In genomic region chr1:171138973-171139372, GRCh38 we compare ENCODE assay signal across 19 cellular contexts. TPM values are rescaled to one million over a fixed set of nuclear protein-coding genes. Genes with fewer than 3 reads are reported as not detected.
DNase-seq lines count a peak whose midpoint lies in the region; ATAC-seq and TF ChIP-seq lines count a peak whose summit lies in the region.
"Had no signal": no experiment of that assay in that cellular context is flagged by ENCODE, and none has a peak within 500 bp of the region (broad histone marks: within the 10 kb centered on the region; RNA-seq: fewer than 3 reads in every experiment).

No MANE protein-coding gene starts in this region.

- ATAC-seq in heart left ventricle, result peak in 1 of 4 donors; percentile 18
- ATAC-seq in GM21423 (IDR thresholded peaks at IDR 0.05; ENCODE audit: unreplicated experiment), result no peak

- H3K27ac ChIP-seq in breast epithelium, result peak overlapping the region; percentile 85 to 94
- H3K27ac ChIP-seq in mammary epithelial cell (ENCODE audit: insufficient read depth, low read depth, low read length), result no peak overlapping the region
- H3K27ac ChIP-seq in heart left ventricle, result peak overlapping the region; percentile 79 to 94 (median 86)
- peak overlapping the region; percentile 76 to 84 for H3K27ac ChIP-seq in uterus
- H3K27ac ChIP-seq: GM23248 had no signal

- H3K4me3 Mint-ChIP-seq in nephron, result no peak overlapping the region
- H3K4me3 Mint-ChIP-seq: CD4-positive, alpha-beta memory T cell had no signal

- BruUV-seq in mammary epithelial cell (replicated peaks; lab: Mats Ljungman, UMichigan), result no TSS peak

- dilution Hi-C loops in mammary epithelial cell (cut with HindIII; ENCODE audit: low sequenced_read_pairs), result no loop called here

- H3K36me3 ChIP-seq in breast epithelium, result no peaks in the 10 kb centered on the region
- no peaks in the 10 kb centered on the region for H3K36me3 ChIP-seq in mammary epithelial cell (ENCODE audit: insufficient read depth, low read length)
- no peaks in the 10 kb centered on the region for H3K36me3 ChIP-seq in heart left ventricle
- no peaks in the 10 kb centered on the region for H3K36me3 ChIP-seq in uterus

- H3K27ac Mint-ChIP-seq in nephron, result peak overlapping the region in 2 of 3 experiments; percentile 14 to 96
- H3K27ac Mint-ChIP-seq: CD4-positive, alpha-beta memory T cell had no signal

- H3K4me1 Mint-ChIP-seq in nephron, result peaks cover 72% of the 10 kb centered on the region
- H3K4me1 Mint-ChIP-seq: CD4-positive, alpha-beta memory T cell had no signal

- H3K4me2 ChIP-seq in mammary epithelial cell (ENCODE audit: insufficient read depth, low read depth, low read length), result no peak overlapping the region

- DNase-seq in breast epithelium (ENCODE audit: low spot score in 2 of 2) (no peak), mammary epithelial cell (no peak), heart left ventricle (peak in 1 of 5 donors; percentile 27), uterus (peak in 1 of 2 donors; percentile 37), cerebellar nuclear complex (lab: John Stamatoyannopoulos, UW) (no peak), NOMO-1 treated with dmso at 0.1 percent for 144 hours (lab: John Stamatoyannopoulos, UW; ENCODE audit: unreplicated experiment) (no peak)
- DNase-seq: 8988T; Calu3; CD4-positive, alpha-beta memory T cell; GM23248; HCEC 1CT; NCI-H1417; NCI-H187 treated with DMSO at 0.1 percent for 48 hours; NCI-H446; NK-92 treated with Interleukin-12 subunit alpha and Interleukin-12 subunit beta, amount 100 ng/mL, for 24 hours; OCI-M1 had no signal

- H3K27me3 Mint-ChIP-seq in nephron (ENCODE audit: low read depth), result no peaks in the 10 kb centered on the region

- intact Hi-C loops in breast epithelium (cut with DNase I; ENCODE audit: low total_unique reads), result no loop called here
- intact Hi-C loops in mammary epithelial cell (cut with micrococcal nuclease), result no loop called here
- intact Hi-C loops in heart left ventricle (cut with DNase I), result no loop called here
- intact Hi-C loops in uterus (cut with DNase I; ENCODE audit: low total_unique reads), result no loop called here

- no peaks in the 10 kb centered on the region for H4K20me1 ChIP-seq in mammary epithelial cell (ENCODE audit: insufficient read depth, low read length)

- TF ChIP-seq CTCF in breast epithelium (IDR thresholded peaks at IDR 0.05) (no peak), mammary epithelial cell (conservative IDR thresholded peaks at IDR 0.05 in 1 of 2, IDR thresholded peaks at IDR 0.05 in 1 of 2; ENCODE audit: extremely low read depth in 1 of 2, insufficient read depth in 1 of 2, low read depth in 1 of 2, low read length in 2 of 2) (no peak), heart left ventricle (IDR thresholded peaks at IDR 0.05) (no peak), nephron (IDR thresholded peaks at IDR 0.05; ENCODE audit: unreplicated experiment in 3 of 3) (no peak), uterus (IDR thresholded peaks at IDR 0.05) (no peak)

- H3K79me2 ChIP-seq in mammary epithelial cell (ENCODE audit: insufficient read depth, low read length), result no peaks in the 10 kb centered on the region

- peaks cover 6 to 16% of the 10 kb centered on the region in 2 donors for H3K4me1 ChIP-seq in breast epithelium
- H3K4me1 ChIP-seq in mammary epithelial cell (ENCODE audit: insufficient read depth, low read length), result no peaks in the 10 kb centered on the region
- peaks cover 0 to 71% (median 48%) of the 10 kb centered on the region in 12 donors for H3K4me1 ChIP-seq in heart left ventricle
- peaks cover 4 to 8% of the 10 kb centered on the region in 2 donors for H3K4me1 ChIP-seq in uterus

- no peaks in the 10 kb centered on the region for H3K36me3 Mint-ChIP-seq in nephron (ENCODE audit: low read depth)
- H3K36me3 Mint-ChIP-seq: CD4-positive, alpha-beta memory T cell had no signal

- H3K9me3 Mint-ChIP-seq in nephron, result no peaks in the 10 kb centered on the region
- H3K9me3 Mint-ChIP-seq: CD4-positive, alpha-beta memory T cell had no signal

- no peak for TF ChIP-seq POLR2A in breast epithelium (IDR thresholded peaks at IDR 0.05)
- TF ChIP-seq POLR2A in heart left ventricle (IDR thresholded peaks at IDR 0.05), result no peak
- TF ChIP-seq POLR2A in uterus (IDR thresholded peaks at IDR 0.05), result no peak

- CTCF ChIA-PET in mammary epithelial cell (lab: Charles Lee; ENCODE audit: low non-redundant PET), result no interaction called here

- H2AFZ ChIP-seq in mammary epithelial cell (ENCODE audit: low read depth, low read length), result no peak overlapping the region
- H2AFZ ChIP-seq: GM23248 had no signal

- H3K27me3 ChIP-seq in breast epithelium (no peaks in the 10 kb centered on the region), mammary epithelial cell (ENCODE audit: insufficient read depth, low read length) (no peaks in the 10 kb centered on the region), heart left ventricle (no peaks in the 10 kb centered on the region), uterus (no peaks in the 10 kb centered on the region)

- no peak overlapping the region for H3K4me3 ChIP-seq in breast epithelium
- no peak overlapping the region for H3K4me3 ChIP-seq in mammary epithelial cell (replicated peaks in 1 of 3; ENCODE audit: insufficient read depth in 1 of 3, low read depth in 2 of 3, low read length in 3 of 3)
- H3K4me3 ChIP-seq in heart left ventricle, result no peak overlapping the region
- H3K4me3 ChIP-seq in uterus, result no peak overlapping the region
- H3K4me3 ChIP-seq: GM23248 had no signal

- no peak overlapping the region for H3K9ac ChIP-seq in mammary epithelial cell (ENCODE audit: insufficient read depth, low read length)
- H3K9ac ChIP-seq: GM23248 had no signal

- H3K9me3 ChIP-seq in breast epithelium, result no peaks in the 10 kb centered on the region
- no peaks in the 10 kb centered on the region for H3K9me3 ChIP-seq in mammary epithelial cell (replicated peaks; ENCODE audit: insufficient read depth, low read length)
- H3K9me3 ChIP-seq in heart left ventricle, result no peaks in the 10 kb centered on the region
- no peaks in the 10 kb centered on the region for H3K9me3 ChIP-seq in uterus

- in situ Hi-C loops in mammary epithelial cell (cut with MboI; ENCODE audit: low sequenced_read_pairs in 2 of 2), result no loop called here

- 94% methylated on average over 2 of the region's 2 CpGs for WGBS in mammary epithelial cell (ENCODE audit: low coverage, missing lambda C conversion rate)
- 44 to 60% (median 49%) methylated on average over 2 of the region's 2 CpGs for WGBS in heart left ventricle, 4 donors

RNA-seq across cellular contexts. Expression of gene FMO2, which starts 46.1 kb away (rescaled TPM):
- total RNA-seq in breast epithelium (100 to 1,000 TPM in 2 of 3 donors, 10 to 100 TPM in 1; 79.5 to 141 (median 132) TPM), mammary epithelial cell (under 1 TPM in 1 of 2 donors, not detected in 1; 0.17 TPM), heart left ventricle (10 to 100 TPM; 17.8 to 65.6 (median 31.3) TPM), uterus (10 to 100 TPM in 3 of 4 donors, 1 to 10 TPM in 1; 1.9 to 74.4 (median 29.4) TPM)
- polyA plus RNA-seq in mammary epithelial cell (not detected), heart left ventricle (10 to 100 TPM in 1 of 2 donors, 1 to 10 TPM in 1; 7.5 to 24.4 TPM)
- polyA minus RNA-seq in mammary epithelial cell, result not detected
- total RNA-seq: Calu3; CD4-positive, alpha-beta memory T cell; GM23248 had no signal
- polyA plus RNA-seq: CD4-positive, alpha-beta memory T cell; GM23248 had no signal

RNA-seq across cellular contexts. Expression of gene FMO3, which starts 48.3 kb away (rescaled TPM):
- 10 to 100 TPM in 1 of 3 donors, 1 to 10 TPM in 2; 5.3 to 19.3 (median 6.1) TPM for total RNA-seq in breast epithelium
- total RNA-seq in mammary epithelial cell, result not detected
- not detected for polyA plus RNA-seq in mammary epithelial cell
- polyA minus RNA-seq in mammary epithelial cell, result not detected
- total RNA-seq in heart left ventricle, result 1 to 10 TPM in 7 of 9 donors, under 1 TPM in 2; 0.75 to 2.7 (median 1.6) TPM
- 1 to 10 TPM in 1 of 2 donors, under 1 TPM in 1; 0.58 to 1.4 TPM for polyA plus RNA-seq in heart left ventricle
- total RNA-seq in uterus, result 10 to 100 TPM in 1 of 4 donors, 1 to 10 TPM in 1, under 1 TPM in 2; 0.14 to 30.9 (median 1.1) TPM
- total RNA-seq: Calu3; CD4-positive, alpha-beta memory T cell; G401; GM23248 had no signal
- polyA plus RNA-seq: CD4-positive, alpha-beta memory T cell; GM23248 had no signal
